In the genomic region with DNA sequence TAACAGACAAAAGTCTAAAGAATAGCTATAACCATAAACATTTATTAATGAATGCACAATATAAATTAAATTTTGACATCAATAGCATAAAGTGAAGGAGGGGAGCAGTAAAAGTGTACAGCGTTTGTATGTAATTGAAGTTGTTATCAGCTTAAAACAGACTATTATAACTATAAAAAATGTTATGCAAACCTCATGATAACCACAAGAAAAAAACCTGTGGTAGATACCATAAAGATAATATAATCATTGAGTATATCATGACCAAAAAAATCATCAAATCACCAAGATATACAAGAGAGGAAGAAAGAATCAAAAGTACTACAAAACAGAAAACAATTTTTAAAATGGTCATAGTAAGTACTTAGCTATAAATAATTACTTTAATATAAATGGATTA, we compare ENCODE assay signal across 22 cellular contexts.
DNase-seq lines count a peak whose midpoint lies in the region; ATAC-seq, FAIRE-seq and TF ChIP-seq lines count a peak whose summit lies in the region.
"Had no signal": no experiment of that assay in that cellular context is flagged by ENCODE, and none has a peak within 500 bp of the region (broad histone marks: within the 10 kb centered on the region; RNA-seq: fewer than 3 reads in every experiment).

No MANE protein-coding gene starts in this region.

- intact Hi-C loops in pancreas (cut with DNase I) = no loop called here

- H3K4me3 ChIP-seq in pancreas = no peak overlapping the region
- H3K4me3 ChIP-seq: BLaER1, GM12878 had no signal

- H3K9me3 ChIP-seq in pancreas = no peaks in the 10 kb centered on the region
- H3K9me3 ChIP-seq: BE2C had no signal

- peak; percentile 68 for FAIRE-seq in TTC549 (lab: Jason Lieb, UNC)
- FAIRE-seq in pancreas (lab: Jason Lieb, UNC) = peak; percentile 32
- FAIRE-seq: A204.1, G401.6, GM12878, GM12892, GM18507 had no signal

- DNase-seq in pancreas = no peak
- no peak for DNase-seq in SKM-1 treated with dmso at 0.1 percent for 144 hours (lab: John Stamatoyannopoulos, UW; ENCODE audit: unreplicated experiment)
- no peak for DNase-seq in stimulated activated CD4-positive, alpha-beta T cell treated with anti-CD3 and anti-CD28 coated beads, Interleukin-4, amount 100 ng/mL, for 1 hour
- DNase-seq: 8988T; ACHN; BE2C; C1 segment of cervical spinal cord; CD4-positive, alpha-beta memory T cell; CD4-positive, CD25-positive, alpha-beta regulatory T cell; CD8-positive, alpha-beta memory T cell; COR-L47; DMS 273 treated with DMSO at 0.1 percent for 48 hours; DMS153; DMS79 treated with DMSO at 0.1 percent for 48 hours had no signal

- TF ChIP-seq CTCF in pancreas (IDR thresholded peaks at IDR 0.05) = no peak

- no peaks in the 10 kb centered on the region for H3K36me3 ChIP-seq in pancreas
- H3K36me3 ChIP-seq: BE2C, BLaER1 had no signal

- no peak overlapping the region for H3K27ac ChIP-seq in pancreas
- H3K27ac ChIP-seq: BLaER1 had no signal

- ATAC-seq in pancreas (no peak), HG03520 (IDR thresholded peaks at IDR 0.05; ENCODE audit: unreplicated experiment) (no peak)
- ATAC-seq: GM12878 had no signal

- 82 to 92% methylated on average over 1 of the region's 1 CpG for WGBS in pancreas, 2 donors

- H3K4me1 ChIP-seq in pancreas = no peaks in the 10 kb centered on the region
- H3K4me1 ChIP-seq: BE2C had no signal

- H3K27me3 ChIP-seq in pancreas = no peaks in the 10 kb centered on the region
- H3K27me3 ChIP-seq: BE2C, BLaER1 had no signal
